ENCODE assay signal across 8 cellular contexts in genomic region chr3:154324919-154325318, GRCh38. TPM values are rescaled to one million over a fixed set of nuclear protein-coding genes. Genes with fewer than 3 reads are reported as not detected.
DNase-seq lines count a peak whose midpoint lies in the region; ATAC-seq and TF ChIP-seq lines count a peak whose summit lies in the region.

No MANE protein-coding gene starts in this region.

- H3K27ac ChIP-seq in BLaER1 treated with 17β-estradiol and CSF1 and Interleukin-3, amounts not matched to agents 10 nM and 100 nM, result peak overlapping the region in 10 of 11 experiments; percentile 90 to 98 (median 94); a peak in 19 of 22 replicates
- 0 out of 2 replicates have a peak overlapping the region, but pooled peaks have one; percentile 17 for H3K27ac ChIP-seq in Karpas-422 (ENCODE audit: low read length)
- H3K27ac ChIP-seq in mucosa of rectum (ENCODE audit: low read depth in 2 of 2, low read length in 2 of 2), result peak overlapping the region; percentile 87 to 92

- no peak for ATAC-seq in HG02970 (IDR thresholded peaks at IDR 0.05; ENCODE audit: low FRiP score, unreplicated experiment)

- peaks cover 4% of the 10 kb centered on the region for H3K36me3 Mint-ChIP-seq in brain

- H2AFZ ChIP-seq in Karpas-422 (ENCODE audit: low read length), result peak overlapping the region; percentile 75

- peaks cover 0 to 29% (median 24%) of the 10 kb centered on the region in 11 experiments; a peak in 17 of 22 replicates for H3K36me3 ChIP-seq in BLaER1 treated with 17β-estradiol and CSF1 and Interleukin-3, amounts not matched to agents 10 nM and 100 nM
- H3K36me3 ChIP-seq in Karpas-422 (ENCODE audit: insufficient read depth, low read length) (peaks cover 11% of the 10 kb centered on the region), mucosa of rectum (ENCODE audit: control insufficient read depth in 2 of 2, insufficient read depth in 2 of 2, low read length in 2 of 2) (no peaks in the 10 kb centered on the region)

- H3K79me2 ChIP-seq in Karpas-422 (ENCODE audit: low read length), result peaks cover 43% of the 10 kb centered on the region

- H3K9ac ChIP-seq in BLaER1 treated with 17β-estradiol and CSF1 and Interleukin-3, amounts not matched to agents 10 nM and 100 nM, result peak overlapping the region in 4 of 11 experiments; percentile 92 to 97 (median 96); a peak in 7 of 22 replicates
- H3K9ac ChIP-seq in Karpas-422 (ENCODE audit: low read length) (peak overlapping the region; percentile 89), mucosa of rectum (ENCODE audit: low read depth in 1 of 2, low read length in 2 of 2) (peak overlapping the region in 1 of 2 donors; percentile 66)

- H3K4me3 Mint-ChIP-seq in brain, result peak overlapping the region; percentile 49 to 98 (median 95)

- H3K4me1 ChIP-seq in BLaER1 treated with 17β-estradiol and CSF1 and Interleukin-3, amounts not matched to agents 10 nM and 100 nM, result peaks cover 17 to 33% (median 28%) of the 10 kb centered on the region in 10 experiments; a peak in 18 of 20 replicates
- peaks cover 40% of the 10 kb centered on the region for H3K4me1 ChIP-seq in Karpas-422 (ENCODE audit: low read length)
- peaks cover 5 to 9% of the 10 kb centered on the region in 2 donors for H3K4me1 ChIP-seq in mucosa of rectum (ENCODE audit: control insufficient read depth in 2 of 2, insufficient read depth in 2 of 2, low read length in 2 of 2)

- peaks cover 16% of the 10 kb centered on the region for H3K27me3 Mint-ChIP-seq in brain

- peaks cover 0 to 30% (median 13%) of the 10 kb centered on the region in 11 experiments; a peak in 15 of 22 replicates for H3K9me3 ChIP-seq in BLaER1 treated with 17β-estradiol and CSF1 and Interleukin-3, amounts not matched to agents 10 nM and 100 nM (replicated peaks in 1 of 11)
- H3K9me3 ChIP-seq in Karpas-422 (ENCODE audit: low read length) (no peaks in the 10 kb centered on the region), mucosa of rectum (ENCODE audit: control insufficient read depth in 2 of 2, low read length in 2 of 2) (no peaks in the 10 kb centered on the region)

- H3K27ac Mint-ChIP-seq in brain, result peak overlapping the region; percentile 95 to 99 (median 97)

- no peak for TF ChIP-seq CTCF in brain (conservative IDR thresholded peaks at IDR 0.05)

- H3K9me3 Mint-ChIP-seq in brain, result peaks cover 3 to 10% (median 3%) of the 10 kb centered on the region in 5 experiments

- in situ Hi-C loops in ACHN (cut with HindIII; ENCODE audit: low pct_ligation_motif_present, low pct_unique_long_range_greater_than_20kb, low sequenced_read_pairs), result no loop called here

- no peaks in the 10 kb centered on the region for H3K9me2 ChIP-seq in Karpas-422 (replicated peaks; ENCODE audit: insufficient read depth, low read length)

- peaks cover 8% of the 10 kb centered on the region for H3K4me1 Mint-ChIP-seq in brain

- H3K4me2 ChIP-seq in BLaER1 treated with 17β-estradiol and CSF1 and Interleukin-3, amounts not matched to agents 10 nM and 100 nM, result peak overlapping the region in 10 of 11 experiments; percentile 30 to 89 (median 78); a peak in 16 of 22 replicates
- peak overlapping the region; percentile 77 for H3K4me2 ChIP-seq in Karpas-422 (ENCODE audit: low read depth, low read length, poor library complexity, severe bottlenecking)

- H3K4me3 ChIP-seq in BLaER1 treated with 17β-estradiol and CSF1 and Interleukin-3, amounts not matched to agents 10 nM and 100 nM, result peak overlapping the region in 9 of 10 experiments; percentile 70 to 92 (median 78); a peak in 14 of 20 replicates
- H3K4me3 ChIP-seq in Karpas-422 (ENCODE audit: low read length) (peak overlapping the region; percentile 77), mucosa of rectum (ENCODE audit: low read length in 2 of 2) (peak overlapping the region; percentile 81 to 98)

- DNase-seq in Karpas-422, result no peak
- DNase-seq in ACHN, result no peak
- DNase-seq in SW 1271 (lab: John Stamatoyannopoulos, UW), result no peak
- no peak for DNase-seq in stimulated activated CD4-positive, alpha-beta T cell treated with anti-CD3 and anti-CD28 coated beads, Interleukin-12 subunit alpha, Interleukin-12 subunit beta, amount 100 ng/mL, for 4 hours

- no peaks in the 10 kb centered on the region for H3K27me3 ChIP-seq in BLaER1 treated with 17β-estradiol and CSF1 and Interleukin-3, amounts not matched to agents 10 nM and 100 nM
- H3K27me3 ChIP-seq in Karpas-422 (ENCODE audit: low read length) (no peaks in the 10 kb centered on the region), mucosa of rectum (ENCODE audit: control insufficient read depth in 2 of 2, insufficient read depth in 2 of 2, low read length in 2 of 2) (peaks cover 0 to 2% of the 10 kb centered on the region in 2 donors)

- H4K20me1 ChIP-seq in BLaER1 treated with 17β-estradiol and CSF1 and Interleukin-3, amounts not matched to agents 10 nM and 100 nM, result peaks cover 6 to 30% (median 19%) of the 10 kb centered on the region in 11 experiments; a peak in 18 of 22 replicates
- peaks cover 10% of the 10 kb centered on the region for H4K20me1 ChIP-seq in Karpas-422 (ENCODE audit: insufficient read depth, low read depth, low read length)

RNA-seq across cellular contexts. Expression of gene DHX36, which starts 0.6 kb away (rescaled TPM):
- total RNA-seq in Karpas-422 (2014; rRNA removed; shearing (Covaris generic); ENCODE audit: low replicate concordance), result 58.2 and 117 TPM in 2 replicates
- polyA plus RNA-seq in brain (ENCODE audit: insufficient read depth, low read depth, low replicate concordance), result 21.2 TPM

Comparison
In these comparisons a context has a peak if more than half of its experiments do, and no peak if none do; other contexts are left out.
1. H3K27ac ChIP-seq: peak in every context shown above with its lines; median percentile 94 in BLaER1 treated with 17β-estradiol and CSF1 and Interleukin-3, amounts not matched to agents 10 nM and 100 nM; 90 in mucosa of rectum; 17 in Karpas-422.